Comparison of ENCODE assay signal across 8 cellular contexts in genomic region chr2:170973492-170974303, GRCh38. TPM values are rescaled to one million over a fixed set of nuclear protein-coding genes. Genes with fewer than 3 reads are reported as not detected.
DNase-seq lines count a peak whose midpoint lies in the region; ATAC-seq and TF ChIP-seq lines count a peak whose summit lies in the region.

No MANE protein-coding gene starts in this region.

- peaks cover 29% of the 10 kb centered on the region for H3F3A ChIP-seq in PC-9 (ENCODE audit: insufficient read depth, low read depth)

- peak overlapping the region; percentile 60 to 80 for H3K4me3 Mint-ChIP-seq in activated T-cell treated with anti-CD3 and anti-CD28 coated beads, Interleukin-2, amount 50 U/mL, for 72 hours
- peak overlapping the region; percentile 76 to 94 (median 86) for H3K4me3 Mint-ChIP-seq in naive B cell

- H3K4me1 Mint-ChIP-seq in activated T-cell treated with anti-CD3 and anti-CD28 coated beads, Interleukin-2, amount 50 U/mL, for 72 hours (ENCODE audit: low read depth), result peaks cover 26% of the 10 kb centered on the region
- peaks cover 9 to 13% (median 12%) of the 10 kb centered on the region in 3 donors for H3K4me1 Mint-ChIP-seq in naive B cell

- peak; percentile 72 for TF ChIP-seq CTCF in PC-9 (conservative IDR thresholded peaks at IDR 0.05)

- TSS peak; percentile 66 for BruUV-seq in PC-9 (replicated peaks; lab: Mats Ljungman, UMichigan)

- intact Hi-C loops in PC-9 (cut with micrococcal nuclease; ENCODE audit: unreplicated experiment), result loop anchor here (1.0 to 10.0 kb wide), 10 partner anchors 45 to 1131 kb away; partner anchors contain the start of genes CYBRD1, DCAF17, DLX2 and GORASP2

- H3K9me3 Mint-ChIP-seq in activated T-cell treated with anti-CD3 and anti-CD28 coated beads, Interleukin-2, amount 50 U/mL, for 72 hours, result no peaks in the 10 kb centered on the region
- no peaks in the 10 kb centered on the region for H3K9me3 Mint-ChIP-seq in naive B cell

- peak overlapping the region; percentile 48 for H3K27ac Mint-ChIP-seq in activated T-cell treated with anti-CD3 and anti-CD28 coated beads, Interleukin-2, amount 50 U/mL, for 72 hours
- peak overlapping the region in 5 of 6 donors; percentile 11 to 91 (median 75) for H3K27ac Mint-ChIP-seq in naive B cell

- no peaks in the 10 kb centered on the region for H3K9me3 ChIP-seq in PC-9 (ENCODE audit: insufficient read depth, low read depth)

- no peaks in the 10 kb centered on the region for H3K79me2 ChIP-seq in PC-9 (ENCODE audit: low read depth)

- no peaks in the 10 kb centered on the region for H3K36me3 ChIP-seq in PC-9 (ENCODE audit: low read depth)

- H3K9me2 ChIP-seq in PC-9 (ENCODE audit: insufficient read depth), result no peaks in the 10 kb centered on the region

- peaks cover 5% of the 10 kb centered on the region; the same call in 1 of the 2 replicates for H3K4me1 ChIP-seq in PC-9 (replicated peaks; ENCODE audit: insufficient read depth)

- no peak overlapping the region for H3K27ac ChIP-seq in PC-9

- no peaks in the 10 kb centered on the region for H4K20me1 ChIP-seq in PC-9 (ENCODE audit: insufficient read depth)

- ATAC-seq in GM21360 (IDR thresholded peaks at IDR 0.05; ENCODE audit: unreplicated experiment), result peak; percentile 88
- peak; percentile 93 to 95 for ATAC-seq in activated T-cell treated with anti-CD3 and anti-CD28 coated beads, Interleukin-2, amount 50 U/mL, for 72 hours (replicated peaks in 1 of 2)
- ATAC-seq in naive B cell (ENCODE audit: low read depth in 2 of 2), result peak; percentile 95

- no peaks in the 10 kb centered on the region for H3K27me3 Mint-ChIP-seq in activated T-cell treated with anti-CD3 and anti-CD28 coated beads, Interleukin-2, amount 50 U/mL, for 72 hours (ENCODE audit: low read depth)
- H3K27me3 Mint-ChIP-seq in naive B cell, result peaks cover 0 to under 1% (median 0%) of the 10 kb centered on the region in 3 donors

- peak; percentile 97 for DNase-seq in DMS 273 (lab: John Stamatoyannopoulos, UW; ENCODE audit: unreplicated experiment)
- DNase-seq in HT1080 (ENCODE audit: low read depth), result peak; percentile 77
- peak; percentile 65 to 93 for DNase-seq in PC-9
- peak; percentile 87 to 93 for DNase-seq in activated T-cell treated with anti-CD3 and anti-CD28 coated beads, Interleukin-2, amount 50 U/mL, for 72 hours
- DNase-seq in fibroblast of gingiva (ENCODE audit: low read depth), result peak; percentile 65
- peak; percentile 85 for DNase-seq in naive B cell
- DNase-seq in stimulated activated CD8-positive, alpha-beta memory T cell treated with anti-CD3 and anti-CD28 coated beads, Interleukin-7, amount 100 ng/mL, for 48 hours (ENCODE audit: extremely low read depth in 1 of 2, low read depth in 1 of 2), result peak; percentile 70 to 71

- peak overlapping the region; percentile 83 for H3K4me2 ChIP-seq in PC-9

- no peaks in the 10 kb centered on the region for H3K36me3 Mint-ChIP-seq in activated T-cell treated with anti-CD3 and anti-CD28 coated beads, Interleukin-2, amount 50 U/mL, for 72 hours (ENCODE audit: insufficient read depth in 2 of 2)
- H3K36me3 Mint-ChIP-seq in naive B cell, result no peaks in the 10 kb centered on the region

- CTCF ChIA-PET in PC-9 (lab: Charles Lee), result interaction anchor here (1.9 kb wide), 1 partner anchor 442 kb away, joined by 5 read pairs; no protein-coding TSS in a partner anchor

- peak overlapping the region; percentile 70 for H3K4me3 ChIP-seq in PC-9

- H3K27me3 ChIP-seq in PC-9 (ENCODE audit: insufficient read depth, low read depth), result no peaks in the 10 kb centered on the region

- H2AFZ ChIP-seq in PC-9, result peak overlapping the region; percentile 94

- POLR2A ChIA-PET in PC-9 (lab: Charles Lee; ENCODE audit: unreplicated experiment), result no interaction called here

RNA-seq across cellular contexts. Expression of gene GORASP2, which starts 44.6 kb away (rescaled TPM):
- 34.5 and 40.0 TPM in 2 replicates for total RNA-seq in HT1080 (2014; rRNA removed; shearing (Covaris generic))
- 71.0 and 91.8 TPM in 2 replicates for polyA plus RNA-seq in HT1080 (2015; cell fraction: cytosol; rRNA removed)
- polyA plus RNA-seq in HT1080 (2015; cell fraction: nucleus; rRNA removed), result 51.6 and 62.7 TPM in 2 replicates
- total RNA-seq in PC-9 (2021), result 74.7 and 110 TPM in 2 replicates
- total RNA-seq in activated T-cell treated with anti-CD3 and anti-CD28 coated beads, Interleukin-2, amount 50 U/mL, for 72 hours, result 10 to 100 TPM; 86.8 to 90.4 TPM
- 10 to 100 TPM; 51.7 to 93.6 (median 63.2) TPM for polyA plus RNA-seq in naive B cell (ENCODE audit: low read depth in 6 of 6)
